Comparison of ENCODE assay signal across 8 cellular contexts in genomic region chr11:65503923-65504670, GRCh38. TPM values are rescaled to one million over a fixed set of nuclear protein-coding genes. Genes with fewer than 3 reads are reported as not detected.
DNase-seq lines count a peak whose midpoint lies in the region; ATAC-seq and TF ChIP-seq lines count a peak whose summit lies in the region.

No MANE protein-coding gene starts in this region.

- ATAC-seq in HG03571 (IDR thresholded peaks at IDR 0.05; ENCODE audit: unreplicated experiment) (no peak), HG02759 (IDR thresholded peaks at IDR 0.05; ENCODE audit: unreplicated experiment) (no peak), HG03565 (IDR thresholded peaks at IDR 0.05; ENCODE audit: unreplicated experiment) (no peak)

- DNase-seq in NCI-H748 (lab: John Stamatoyannopoulos, UW; ENCODE audit: unreplicated experiment) (peak; percentile 26), neural progenitor cell (ENCODE audit: low spot score) (no peak)
- DNase-seq in activated CD4-positive, alpha-beta T cell treated with anti-CD3 and anti-CD28 coated beads, Interleukin-2, amount 50 U/mL, for 1 hour: no peak

- H4K20me1 ChIP-seq in neural progenitor cell (ENCODE audit: low read depth): peaks cover 89% of the 10 kb centered on the region

- no peak for TF ChIP-seq CTCF in neural progenitor cell (IDR thresholded peaks at IDR 0.05)

- H3K4me1 Mint-ChIP-seq in neural progenitor cell: peaks cover 34% of the 10 kb centered on the region

- peak overlapping the region; percentile 67 for H3K27ac ChIP-seq in neural progenitor cell

- no peak overlapping the region for H3K27ac Mint-ChIP-seq in neural progenitor cell

- H3K4me1 ChIP-seq in endocrine pancreas (ENCODE audit: control insufficient read depth, insufficient read depth, low read length) (no peaks in the 10 kb centered on the region), neural progenitor cell (peaks cover 7% of the 10 kb centered on the region)

- H3K9me3 ChIP-seq in endocrine pancreas (ENCODE audit: control insufficient read depth, low read length) (no peaks in the 10 kb centered on the region), neural progenitor cell (ENCODE audit: low read depth) (no peaks in the 10 kb centered on the region)

- peaks cover 90% of the 10 kb centered on the region for H3K79me2 ChIP-seq in neural progenitor cell (ENCODE audit: low read depth)

- no peak overlapping the region for H3K4me3 Mint-ChIP-seq in neural progenitor cell

- H2AFZ ChIP-seq in neural progenitor cell (replicated peaks): no peak overlapping the region

- peaks cover 27% of the 10 kb centered on the region for H3K36me3 Mint-ChIP-seq in neural progenitor cell

- H3K27me3 ChIP-seq in endocrine pancreas (ENCODE audit: control insufficient read depth, insufficient read depth, low read length) (no peaks in the 10 kb centered on the region), neural progenitor cell (no peaks in the 10 kb centered on the region)

- H3F3A ChIP-seq in neural progenitor cell (ENCODE audit: low read depth): peaks cover 99% of the 10 kb centered on the region

- peaks cover 33% of the 10 kb centered on the region for H3K36me3 ChIP-seq in endocrine pancreas (ENCODE audit: control insufficient read depth, insufficient read depth, low read length)
- peaks cover 72% of the 10 kb centered on the region for H3K36me3 ChIP-seq in neural progenitor cell

- peak overlapping the region; percentile 98 for H3K4me2 ChIP-seq in neural progenitor cell

- peaks cover 30% of the 10 kb centered on the region for H3K27me3 Mint-ChIP-seq in neural progenitor cell (ENCODE audit: insufficient read depth, low read depth)

- H3K9me3 Mint-ChIP-seq in neural progenitor cell: peaks cover 4% of the 10 kb centered on the region

- H3K9ac ChIP-seq in endocrine pancreas (ENCODE audit: control insufficient read depth, insufficient read depth, low read length) (peak overlapping the region; percentile 45), neural progenitor cell (peak overlapping the region; percentile 100)

- H3K4me3 ChIP-seq in GM08714 (ENCODE audit: low read length) (peak overlapping the region; percentile 99), endocrine pancreas (ENCODE audit: control insufficient read depth, insufficient read depth, low read length) (peak overlapping the region; percentile 100), neural progenitor cell (peak overlapping the region; percentile 93)

RNA-seq across cellular contexts. Expression of gene MALAT1, which starts 5.3 kb away (rescaled TPM):
- 5,397 and 9,030 TPM in 2 replicates for total RNA-seq in neural progenitor cell (ENCODE audit: low replicate concordance)

RNA-seq across cellular contexts. Expression of gene SCYL1, which starts 20.8 kb away (rescaled TPM):
- total RNA-seq in neural progenitor cell (ENCODE audit: low replicate concordance): 16.9 and 45.2 TPM in 2 replicates

RNA-seq across cellular contexts. Expression of gene LTBP3, which starts 54.1 kb away (rescaled TPM):
- 1.2 and 6.1 TPM in 2 replicates for total RNA-seq in neural progenitor cell (ENCODE audit: low replicate concordance)
